ENCODE assay signal across 1 cellular context in the genomic region with DNA sequence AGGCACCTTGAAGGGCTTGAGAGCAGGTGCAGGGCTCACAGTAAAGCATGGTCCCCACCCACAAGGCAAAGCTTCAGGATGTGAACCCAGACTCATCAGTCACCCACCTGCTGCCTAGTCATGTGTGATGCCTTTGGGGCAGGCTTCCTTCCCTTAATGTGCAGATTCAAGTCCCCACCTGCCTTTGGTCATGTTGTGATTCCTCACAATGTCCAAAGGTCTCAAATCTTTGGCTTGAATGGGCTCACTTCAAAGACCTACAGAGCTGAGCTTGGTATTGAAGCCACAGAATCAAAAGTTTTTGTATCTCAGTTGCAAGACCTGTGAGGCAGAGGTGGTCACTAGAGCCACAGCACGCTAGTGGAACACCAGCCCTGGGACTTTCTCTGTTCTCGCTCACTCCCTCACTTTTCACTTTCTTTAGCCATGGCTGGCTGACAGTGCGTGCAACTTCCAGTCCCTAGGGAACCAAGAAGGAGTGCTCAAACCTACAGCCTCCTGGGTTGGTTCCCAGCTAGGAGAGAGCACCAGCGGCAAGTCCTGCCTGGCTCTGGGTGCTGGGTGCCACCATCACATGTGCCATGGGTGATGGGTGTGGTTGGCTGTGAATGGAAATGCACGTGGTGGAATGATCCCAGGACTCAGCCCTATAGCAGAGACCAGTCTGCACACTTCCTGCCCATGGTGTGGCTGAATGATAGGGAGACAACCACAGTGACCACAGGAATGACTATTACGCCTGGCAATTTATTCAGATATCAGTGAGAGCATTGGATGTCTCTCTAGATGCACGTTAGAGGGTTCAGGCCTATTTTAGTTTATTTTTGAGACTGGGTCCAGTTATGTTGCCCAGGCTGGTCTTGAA.
TF ChIP-seq lines count a peak whose summit lies in the region.

No MANE protein-coding gene starts in this region.

TF ChIP-seq in K562, 482 proteins besides CTCF, POLR2A, EP300 and RAD21:
- TF ChIP-seq MAX (CRISPR knock-in tag; IDR thresholded peaks at IDR 0.05) (peak; percentile 33; the same call in 1 of the 2 replicates), NCOA2 (IDR thresholded peaks at IDR 0.05; ENCODE audit: partially characterized antibody in 2 of 2) (no peak), FOXM1 (IDR thresholded peaks at IDR 0.05; ENCODE audit: low read depth) (no peak), FOXM1 (CRISPR knock-in tag; IDR thresholded peaks at IDR 0.05; ENCODE audit: low read depth) (no peak), TEAD4 (IDR thresholded peaks at IDR 0.05; ENCODE audit: low read length) (peak; percentile 30; the same call in 1 of the 2 replicates), TEAD4 (CRISPR knock-in tag; IDR thresholded peaks at IDR 0.05; ENCODE audit: borderline replicate concordance) (no peak), CBFB (CRISPR knock-in tag; IDR thresholded peaks at IDR 0.05) (0 out of 2 replicates have a peak, but pooled peaks have one; percentile 28), NFRKB (IDR thresholded peaks at IDR 0.05; ENCODE audit: low read depth) (no peak), NFIC (IDR thresholded peaks at IDR 0.05) (no peak), ZNF717 (CRISPR knock-in tag; IDR thresholded peaks at IDR 0.05) (no peak), ZBED1 (IDR thresholded peaks at IDR 0.05) (no peak), SRSF1 (IDR thresholded peaks at IDR 0.05; ENCODE audit: low read depth, low read length) (no peak), PBX2 (CRISPR knock-in tag; IDR thresholded peaks at IDR 0.05; ENCODE audit: low read depth) (no peak), PBX2 (tag; conservative IDR thresholded peaks at IDR 0.05; ENCODE audit: low read depth) (no peak), ZNF197 (CRISPR knock-in tag; IDR thresholded peaks at IDR 0.05; ENCODE audit: low read depth) (no peak), TCFL5 (CRISPR knock-in tag; conservative IDR thresholded peaks at IDR 0.05) (no peak), TEAD1 (CRISPR knock-in tag; IDR thresholded peaks at IDR 0.05) (peak in 1 of 2 experiments; percentile 18; a peak in 1 of 4 replicates), BDP1 (IDR thresholded peaks at IDR 0.05; ENCODE audit: insufficient read depth, insufficient read length) (no peak), TCF7 (IDR thresholded peaks at IDR 0.05; ENCODE audit: borderline replicate concordance) (no peak), ZBTB33 (CRISPR knock-in tag; IDR thresholded peaks at IDR 0.05) (no peak)
- TF ChIP-seq, protein P1, sequence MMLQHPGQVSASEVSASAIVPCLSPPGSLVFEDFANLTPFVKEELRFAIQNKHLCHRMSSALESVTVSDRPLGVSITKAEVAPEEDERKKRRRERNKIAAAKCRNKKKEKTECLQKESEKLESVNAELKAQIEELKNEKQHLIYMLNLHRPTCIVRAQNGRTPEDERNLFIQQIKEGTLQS (IDR thresholded peaks at IDR 0.05) = no peak
- TF ChIP-seq, protein P1 (CRISPR knock-in tag; conservative IDR thresholded peaks at IDR 0.05) = no peak
- TF ChIP-seq, protein P2, sequence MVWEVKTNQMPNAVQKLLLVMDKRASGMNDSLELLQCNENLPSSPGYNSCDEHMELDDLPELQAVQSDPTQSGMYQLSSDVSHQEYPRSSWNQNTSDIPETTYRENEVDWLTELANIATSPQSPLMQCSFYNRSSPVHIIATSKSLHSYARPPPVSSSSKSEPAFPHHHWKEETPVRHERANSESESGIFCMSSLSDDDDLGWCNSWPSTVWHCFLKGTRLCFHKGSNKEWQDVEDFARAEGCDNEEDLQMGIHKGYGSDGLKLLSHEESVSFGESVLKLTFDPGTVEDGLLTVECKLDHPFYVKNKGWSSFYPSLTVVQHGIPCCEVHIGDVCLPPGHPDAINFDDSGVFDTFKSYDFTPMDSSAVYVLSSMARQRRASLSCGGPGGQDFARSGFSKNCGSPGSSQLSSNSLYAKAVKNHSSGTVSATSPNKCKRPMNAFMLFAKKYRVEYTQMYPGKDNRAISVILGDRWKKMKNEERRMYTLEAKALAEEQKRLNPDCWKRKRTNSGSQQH (CRISPR knock-in tag; IDR thresholded peaks at IDR 0.05) = no peak
- TF ChIP-seq, protein P3, sequence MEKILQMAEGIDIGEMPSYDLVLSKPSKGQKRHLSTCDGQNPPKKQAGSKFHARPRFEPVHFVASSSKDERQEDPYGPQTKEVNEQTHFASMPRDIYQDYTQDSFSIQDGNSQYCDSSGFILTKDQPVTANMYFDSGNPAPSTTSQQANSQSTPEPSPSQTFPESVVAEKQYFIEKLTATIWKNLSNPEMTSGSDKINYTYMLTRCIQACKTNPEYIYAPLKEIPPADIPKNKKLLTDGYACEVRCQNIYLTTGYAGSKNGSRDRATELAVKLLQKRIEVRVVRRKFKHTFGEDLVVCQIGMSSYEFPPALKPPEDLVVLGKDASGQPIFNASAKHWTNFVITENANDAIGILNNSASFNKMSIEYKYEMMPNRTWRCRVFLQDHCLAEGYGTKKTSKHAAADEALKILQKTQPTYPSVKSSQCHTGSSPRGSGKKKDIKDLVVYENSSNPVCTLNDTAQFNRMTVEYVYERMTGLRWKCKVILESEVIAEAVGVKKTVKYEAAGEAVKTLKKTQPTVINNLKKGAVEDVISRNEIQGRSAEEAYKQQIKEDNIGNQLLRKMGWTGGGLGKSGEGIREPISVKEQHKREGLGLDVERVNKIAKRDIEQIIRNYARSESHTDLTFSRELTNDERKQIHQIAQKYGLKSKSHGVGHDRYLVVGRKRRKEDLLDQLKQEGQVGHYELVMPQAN (IDR thresholded peaks at IDR 0.05; ENCODE audit: borderline replicate concordance) = no peak
